Comparison of ENCODE assay signal across 8 cellular contexts in genomic region chr3:46892285-46893145, GRCh38. TPM values are rescaled to one million over a fixed set of nuclear protein-coding genes. Genes with fewer than 3 reads are reported as not detected.
A peak's percentile ranks its signal among the peaks of the same experiment; 100 is the strongest.
DNase-seq lines count a peak whose midpoint lies in the region; ATAC-seq and TF ChIP-seq lines count a peak whose summit lies in the region.

No MANE protein-coding gene starts in this region.

- peaks cover 21% of the 10 kb centered on the region for H3K4me1 ChIP-seq in GM23338 (ENCODE audit: insufficient read depth)
- no peaks in the 10 kb centered on the region for H3K4me1 ChIP-seq in RWPE2 (ENCODE audit: insufficient read depth, poor library complexity, severe bottlenecking)

- peaks cover 64% of the 10 kb centered on the region for H3K27me3 Mint-ChIP-seq in GM23338 (ENCODE audit: insufficient read depth, low read depth, poor library complexity)
- peaks cover 46 to 70% of the 10 kb centered on the region in 2 donors for H3K27me3 Mint-ChIP-seq in stimulated activated naive B cell treated with anti-CD40 and anti-IgM and Interleukin-4, amounts not matched to agents 10 μg/mL and 1 μg/mL and 100 μg/mL, for 72 hours

- H3K4me3 ChIP-seq in AG10803 (ENCODE audit: low read length), result peak overlapping the region; percentile 49
- H3K4me3 ChIP-seq in GM23338, result peak overlapping the region; percentile 69
- peak overlapping the region; percentile 30 for H3K4me3 ChIP-seq in RWPE2 (ENCODE audit: severe bottlenecking)

- peak overlapping the region; percentile 99 for H2AFZ ChIP-seq in GM23338

- no peaks in the 10 kb centered on the region for H3K9me3 ChIP-seq in RWPE2 (ENCODE audit: severe bottlenecking)

- peak; percentile 58 for DNase-seq in AG10803 (ENCODE audit: low read depth)
- DNase-seq in GM23338 (ENCODE audit: low spot score), result peak; percentile 94
- DNase-seq in RWPE2 (ENCODE audit: low spot score), result no peak
- peak; percentile 94 for DNase-seq in ecto neural progenitor cell (ENCODE audit: low spot score)
- peak; percentile 74 for DNase-seq in left lobe of liver (ENCODE audit: low spot score)
- DNase-seq in stimulated activated naive B cell treated with anti-CD40 and anti-IgM and Interleukin-4, amounts not matched to agents 10 μg/mL and 1 μg/mL and 100 μg/mL, for 72 hours, result no peak
- DNase-seq in effector CD4-positive, alpha-beta T cell, result no peak
- DNase-seq in NCI-H446 treated with DMSO at 0.1 percent for 48 hours (lab: John Stamatoyannopoulos, UW), result no peak

- ATAC-seq in GM23338 (peak; percentile 93), RWPE2 (ENCODE audit: low read depth) (peak; percentile 86), left lobe of liver (peak; percentile 75)
- ATAC-seq in stimulated activated naive B cell treated with anti-CD40 and anti-IgM and Interleukin-4, amounts not matched to agents 10 μg/mL and 1 μg/mL and 100 μg/mL, for 72 hours (replicated peaks), result peak; percentile 65 to 69

- H3K36me3 ChIP-seq in GM23338 (ENCODE audit: insufficient read depth) (no peaks in the 10 kb centered on the region), RWPE2 (ENCODE audit: low read depth) (no peaks in the 10 kb centered on the region)

- H3K27ac Mint-ChIP-seq in GM23338, result no peak overlapping the region
- H3K27ac Mint-ChIP-seq in stimulated activated naive B cell treated with anti-CD40 and anti-IgM and Interleukin-4, amounts not matched to agents 10 μg/mL and 1 μg/mL and 100 μg/mL, for 72 hours, result no peak overlapping the region

- peaks cover 14% of the 10 kb centered on the region for H3K4me1 Mint-ChIP-seq in GM23338
- H3K4me1 Mint-ChIP-seq in stimulated activated naive B cell treated with anti-CD40 and anti-IgM and Interleukin-4, amounts not matched to agents 10 μg/mL and 1 μg/mL and 100 μg/mL, for 72 hours, result peaks cover 18 to 19% of the 10 kb centered on the region in 2 donors

- no peaks in the 10 kb centered on the region for H3K79me2 ChIP-seq in GM23338 (replicated peaks; ENCODE audit: insufficient read depth)

- no peaks in the 10 kb centered on the region for H4K20me1 ChIP-seq in GM23338 (replicated peaks; ENCODE audit: insufficient read depth)

- peak overlapping the region; percentile 77 for H3K4me3 Mint-ChIP-seq in GM23338
- peak overlapping the region; percentile 62 to 74 for H3K4me3 Mint-ChIP-seq in stimulated activated naive B cell treated with anti-CD40 and anti-IgM and Interleukin-4, amounts not matched to agents 10 μg/mL and 1 μg/mL and 100 μg/mL, for 72 hours

- H3K36me3 Mint-ChIP-seq in GM23338 (ENCODE audit: low read depth), result no peaks in the 10 kb centered on the region
- H3K36me3 Mint-ChIP-seq in stimulated activated naive B cell treated with anti-CD40 and anti-IgM and Interleukin-4, amounts not matched to agents 10 μg/mL and 1 μg/mL and 100 μg/mL, for 72 hours, result no peaks in the 10 kb centered on the region

- no peaks in the 10 kb centered on the region for H3K9me2 ChIP-seq in GM23338 (ENCODE audit: insufficient read depth)

- peaks cover 55% of the 10 kb centered on the region for H3K27me3 ChIP-seq in GM23338 (ENCODE audit: insufficient read depth)
- no peaks in the 10 kb centered on the region for H3K27me3 ChIP-seq in RWPE2 (ENCODE audit: insufficient read depth, poor library complexity, severe bottlenecking)

- H3F3A ChIP-seq in GM23338 (replicated peaks; ENCODE audit: low read depth), result no peaks in the 10 kb centered on the region

- H3K27ac ChIP-seq in GM23338 (ENCODE audit: low read depth) (no peak overlapping the region), RWPE2 (ENCODE audit: poor library complexity, severe bottlenecking) (no peak overlapping the region)

- TF ChIP-seq CTCF in AG10803 (conservative IDR thresholded peaks at IDR 0.05; ENCODE audit: low read length), result no peak
- peak in 1 of 2 experiments; percentile 40; a peak in 2 of 4 replicates for TF ChIP-seq CTCF in GM23338 (conservative IDR thresholded peaks at IDR 0.05; ENCODE audit: low read depth in 2 of 2)
- no peak for TF ChIP-seq CTCF in RWPE2 (IDR thresholded peaks at IDR 0.05; ENCODE audit: poor library complexity, severe bottlenecking)

- peak overlapping the region; percentile 91 for H3K4me2 ChIP-seq in GM23338

- no peaks in the 10 kb centered on the region for H3K9me3 Mint-ChIP-seq in GM23338
- no peaks in the 10 kb centered on the region for H3K9me3 Mint-ChIP-seq in stimulated activated naive B cell treated with anti-CD40 and anti-IgM and Interleukin-4, amounts not matched to agents 10 μg/mL and 1 μg/mL and 100 μg/mL, for 72 hours

TF ChIP-seq in GM23338, 12 proteins besides CTCF, POLR2A, EP300 and RAD21:
- peak; percentile 27; the same call in 1 of the 2 replicates for TF ChIP-seq POLR2AphosphoS5 (IDR thresholded peaks at IDR 0.05; ENCODE audit: low read depth)
- no peak for TF ChIP-seq ZNF462 (CRISPR knock-in tag; IDR thresholded peaks at IDR 0.05)
- TF ChIP-seq EZH2 (IDR thresholded peaks at IDR 0.05; ENCODE audit: low read depth, unreplicated experiment), result peak; percentile 48

RNA-seq across cellular contexts. Expression of gene PTH1R, which starts 15.0 kb away (rescaled TPM):
- 1.3 and 5.7 TPM in 2 replicates for total RNA-seq in GM23338 (2014; rRNA removed; shearing (Covaris generic))
- polyA plus RNA-seq in GM23338 (2016; fragmentation: Nextera tagmentation; extraction: Ambion mirVana), result 1.1 and 1.9 TPM in 2 replicates
- total RNA-seq in left lobe of liver, result 24.6 TPM

RNA-seq across cellular contexts. Expression of gene MYL3, which starts 29.3 kb away (rescaled TPM):
- not detected in 2 replicates for total RNA-seq in GM23338 (2014; rRNA removed; shearing (Covaris generic))
- 1.0 TPM in 1 of 2 replicates, not detected in the other for polyA plus RNA-seq in GM23338 (2016; fragmentation: Nextera tagmentation; extraction: Ambion mirVana)
- 1.4 TPM for total RNA-seq in left lobe of liver

Comparison
In these comparisons a context has a peak if more than half of its experiments do, and no peak if none do; other contexts are left out.
1. DNase-seq: peak in AG10803 (single experiment), GM23338 (single experiment), ecto neural progenitor cell (single experiment) and left lobe of liver (single experiment); none in RWPE2 (single experiment), stimulated activated naive B cell treated with anti-CD40 and anti-IgM and Interleukin-4, amounts not matched to agents 10 μg/mL and 1 μg/mL and 100 μg/mL, for 72 hours (single experiment), effector CD4-positive, alpha-beta T cell (single experiment) and NCI-H446 treated with DMSO at 0.1 percent for 48 hours (single experiment).
2. Peak in every context shown above with its lines, with median percentiles within 50 percentile points of each other: H3K4me3 ChIP-seq and ATAC-seq.